Comparison of ENCODE assay signal across 24 cellular contexts in genomic region chr15:31853370-31853769, GRCh38.
"Had no signal": no experiment of that assay in that cellular context is flagged by ENCODE, and none has a peak within 500 bp of the region (broad histone marks: within the 10 kb centered on the region; RNA-seq: fewer than 3 reads in every experiment).

No MANE protein-coding gene starts in this region.

- H3K4me3 Mint-ChIP-seq: immature natural killer cell; memory B cell; mesothelial cell of epicardium; natural killer cell treated with Interleukin-12 subunit alpha and Interleukin-12 subunit beta and Interleukin-15 and Interleukin-18, amount 100 ng/mL, for 72 hours; stimulated activated memory B cell treated with anti-CD40 and anti-IgM and Interleukin-4, amounts not matched to agents 10 μg/mL and 1 μg/mL and 100 μg/mL, for 72 hours; stimulated activated naive CD8-positive, alpha-beta T cell treated with anti-CD3 and anti-CD28 coated beads, Interleukin-15, Interleukin-2, amounts not matched to agents 100 ng/mL and 50 ng/mL, for 24 hours; type B pancreatic cell had no signal

- DNase-seq: effector CD8-positive, alpha-beta T cell; gastrocnemius medialis; immature natural killer cell; left cardiac atrium; left ventricle myocardium inferior; lower lobe of right lung; occipital lobe; right lobe of liver; spleen; stimulated activated CD4-positive, alpha-beta T cell treated with anti-CD3 and anti-CD28 coated beads, Interleukin-15, amount 100 ng/mL, for 24 hours; stimulated activated CD4-positive, alpha-beta T cell treated with anti-CD3 and anti-CD28 coated beads, Interleukin-1b, Interleukin-23, amount 100 ng/mL, for 48 hours; stimulated activated CD4-positive, alpha-beta T cell treated with anti-CD3 and anti-CD28 coated beads, Interleukin-4, amount 100 ng/mL, for 24 hours; uterus had no signal

- H3K9me3 ChIP-seq: gastrocnemius medialis, lower lobe of right lung, prostate gland, right lobe of liver had no signal

- H3K36me3 Mint-ChIP-seq: immature natural killer cell, mesothelial cell of epicardium, type B pancreatic cell had no signal

- H3K27me3 ChIP-seq: gastrocnemius medialis, right lobe of liver, spleen, uterus had no signal

- H3K27me3 Mint-ChIP-seq: type B pancreatic cell had no signal

- H3K4me1 Mint-ChIP-seq: immature natural killer cell; memory B cell; mesothelial cell of epicardium; stimulated activated memory B cell treated with anti-CD40 and anti-IgM and Interleukin-4, amounts not matched to agents 10 μg/mL and 1 μg/mL and 100 μg/mL, for 72 hours had no signal

- H3K27ac ChIP-seq: coronary artery, gastrocnemius medialis, left ventricle myocardium inferior, lower lobe of right lung, parathyroid adenoma, prostate gland, right lobe of liver, spleen, uterus had no signal

- H3K36me3 ChIP-seq: gastrocnemius medialis, left ventricle myocardium inferior, lower lobe of right lung, prostate gland, right lobe of liver, spleen, uterus had no signal

- H3K27ac Mint-ChIP-seq: immature natural killer cell; memory B cell; mesothelial cell of epicardium; natural killer cell treated with Interleukin-12 subunit alpha and Interleukin-12 subunit beta and Interleukin-15 and Interleukin-18, amount 100 ng/mL, for 72 hours; stimulated activated memory B cell treated with anti-CD40 and anti-IgM and Interleukin-4, amounts not matched to agents 10 μg/mL and 1 μg/mL and 100 μg/mL, for 72 hours; stimulated activated naive CD8-positive, alpha-beta T cell treated with anti-CD3 and anti-CD28 coated beads, Interleukin-15, Interleukin-2, amounts not matched to agents 100 ng/mL and 50 ng/mL, for 24 hours; type B pancreatic cell had no signal

- H3K4me1 ChIP-seq: gastrocnemius medialis, lower lobe of right lung, parathyroid adenoma, prostate gland, right lobe of liver, spleen, uterus had no signal

- H3K4me3 ChIP-seq: coronary artery, gastrocnemius medialis, left ventricle myocardium inferior, lower lobe of right lung, prostate gland, right lobe of liver, spleen, uterus had no signal

- FAIRE-seq: endometrium, keratinocyte had no signal
